In genomic region chr4:158728256-158728655, GRCh38 we compare ENCODE assay signal across 24 cellular contexts.
"Had no signal": no experiment of that assay in that cellular context is flagged by ENCODE, and none has a peak within 500 bp of the region (broad histone marks: within the 10 kb centered on the region; RNA-seq: fewer than 3 reads in every experiment).

No MANE protein-coding gene starts in this region.

- DNase-seq: activated CD4-positive, alpha-beta memory T cell treated with anti-CD3 and anti-CD28 coated beads for 36 hours; activated CD4-positive, alpha-beta T cell treated with anti-CD3 and anti-CD28 coated beads, Interleukin-2, amount 10 ng/mL, durations not matched to agents 7 days and 5 days; activated CD4-positive, CD25-positive, alpha-beta regulatory T cell treated with anti-CD3 and anti-CD28 coated beads, Interleukin-2, amount 50 U/mL, for 72 hours; activated CD8-positive, alpha-beta memory T cell treated with anti-CD3 and anti-CD28 coated beads for 24 hours; activated effector memory CD4-positive, alpha-beta T cell treated with anti-CD3 and anti-CD28 coated beads, Interleukin-2, amount 50 U/mL, for 16 hours; activated naive CD4-positive, alpha-beta T cell treated with Interleukin-2 at 50 U/mL for 16 hours; activated T-cell treated with anti-CD3 and anti-CD28 coated beads, Interleukin-2, amount 50 U/mL, for 1 hour; brain microvascular endothelial cell; cerebellar nuclear complex; MG63; MV-4-11; NCI-H1092 treated with DMSO at 0.1 percent for 48 hours; NCI-H1436; NCI-H187; NCI-H2081; NCI-H510A treated with DMSO at 0.1 percent for 48 hours; PC-3; SHP77 treated with DMSO at 0.1 percent for 48 hours; T-helper 17 cell; T-helper 9 cell had no signal

- H3K36me3 Mint-ChIP-seq: activated CD4-positive, alpha-beta memory T cell treated with anti-CD3 and anti-CD28 coated beads for 36 hours; WTC11 had no signal

- H3K27ac Mint-ChIP-seq: activated CD4-positive, alpha-beta memory T cell treated with anti-CD3 and anti-CD28 coated beads for 36 hours; activated CD4-positive, alpha-beta T cell treated with anti-CD3 and anti-CD28 coated beads, Interleukin-2, amount 10 ng/mL, durations not matched to agents 7 days and 5 days; activated T-helper 1 cell treated with anti-CD3 and anti-CD28 coated beads, Interleukin-12 subunit alpha, Interleukin-12 subunit beta, Interleukin-2, Interleukin-4 antibody, amounts not matched to agents 30 ng/mL and 10 ng/mL and 1 ng/mL, durations not matched to agents 14 hours and 24 hours and 36 hours; IgD-negative memory B cell; T-helper 17 cell; WTC11 had no signal

- H3K4me3 Mint-ChIP-seq: activated CD4-positive, alpha-beta memory T cell treated with anti-CD3 and anti-CD28 coated beads for 36 hours; activated CD4-positive, alpha-beta T cell treated with anti-CD3 and anti-CD28 coated beads, Interleukin-2, amount 10 ng/mL, durations not matched to agents 7 days and 5 days; activated T-helper 1 cell treated with anti-CD3 and anti-CD28 coated beads, Interleukin-12 subunit alpha, Interleukin-12 subunit beta, Interleukin-2, Interleukin-4 antibody, amounts not matched to agents 30 ng/mL and 10 ng/mL and 1 ng/mL, durations not matched to agents 14 hours and 24 hours and 36 hours; IgD-negative memory B cell; T-helper 17 cell; WTC11 had no signal

- ATAC-seq: activated naive CD4-positive, alpha-beta T cell treated with anti-CD3 and anti-CD28 coated beads, Interleukin-2, amount 50 U/mL, for 72 hours; PC-3; T-helper 17 cell; WTC11 had no signal

- H3K9me3 Mint-ChIP-seq: activated CD4-positive, alpha-beta memory T cell treated with anti-CD3 and anti-CD28 coated beads for 36 hours; activated CD4-positive, alpha-beta T cell treated with anti-CD3 and anti-CD28 coated beads, Interleukin-2, amount 10 ng/mL, durations not matched to agents 7 days and 5 days; activated naive CD4-positive, alpha-beta T cell treated with anti-CD3 and anti-CD28 coated beads, Interleukin-2, amount 50 U/mL, for 72 hours; activated T-helper 1 cell treated with anti-CD3 and anti-CD28 coated beads, Interleukin-12 subunit alpha, Interleukin-12 subunit beta, Interleukin-2, Interleukin-4 antibody, amounts not matched to agents 30 ng/mL and 10 ng/mL and 1 ng/mL, durations not matched to agents 14 hours and 24 hours and 36 hours; IgD-negative memory B cell; WTC11 had no signal
